In the genomic region with DNA sequence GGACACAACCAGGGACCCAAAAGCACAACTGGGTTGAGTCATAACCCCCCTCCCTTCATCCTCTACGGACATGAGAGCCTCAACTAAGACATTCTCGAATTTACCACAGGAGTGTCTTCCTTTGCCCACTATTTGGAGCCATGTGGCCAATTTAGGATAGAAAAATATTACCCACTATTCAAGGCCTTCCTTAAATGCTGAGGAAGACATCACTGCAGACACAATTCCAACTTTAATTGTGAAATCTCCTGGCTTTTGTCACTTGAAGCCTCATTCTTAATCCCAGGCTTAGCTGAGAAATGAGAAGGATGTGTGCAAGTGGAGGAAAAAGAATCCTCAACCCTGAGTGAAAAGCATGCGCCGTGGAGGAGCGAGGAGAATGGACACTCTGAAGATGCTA, we compare ENCODE assay signal across 15 cellular contexts. TPM values are rescaled to one million over a fixed set of nuclear protein-coding genes. Genes with fewer than 3 reads are reported as not detected.
DNase-seq lines count a peak whose midpoint lies in the region; ATAC-seq, FAIRE-seq and TF ChIP-seq lines count a peak whose summit lies in the region.
"Had no signal": no experiment of that assay in that cellular context is flagged by ENCODE, and none has a peak within 500 bp of the region (broad histone marks: within the 10 kb centered on the region; RNA-seq: fewer than 3 reads in every experiment).

No MANE protein-coding gene starts in this region.

- no peaks in the 10 kb centered on the region for H3K27me3 ChIP-seq in heart right ventricle
- H3K27me3 ChIP-seq in esophagus squamous epithelium = no peaks in the 10 kb centered on the region
- no peaks in the 10 kb centered on the region for H3K27me3 ChIP-seq in neural progenitor cell
- H3K27me3 ChIP-seq in vagina = no peaks in the 10 kb centered on the region

- peak overlapping the region; percentile 11 for H3K4me2 ChIP-seq in neural progenitor cell

- peaks cover 100% of the 10 kb centered on the region for H4K20me1 ChIP-seq in neural progenitor cell (ENCODE audit: low read depth)

- H3K4me3 ChIP-seq in heart right ventricle (no peak overlapping the region), esophagus squamous epithelium (no peak overlapping the region), neural progenitor cell (no peak overlapping the region), vagina (no peak overlapping the region)

- peaks cover 100% of the 10 kb centered on the region for H3K79me2 ChIP-seq in neural progenitor cell (ENCODE audit: low read depth)

- 70 to 75% methylated on average over 5 of the region's 5 CpGs for WGBS in heart right ventricle, 2 donors
- 57 to 66% methylated on average over 5 of the region's 5 CpGs for WGBS in esophagus squamous epithelium, 2 donors

- H3K4me1 Mint-ChIP-seq in neural progenitor cell = peaks cover 70% of the 10 kb centered on the region

- no peaks in the 10 kb centered on the region for H3K9me3 ChIP-seq in heart right ventricle
- no peaks in the 10 kb centered on the region for H3K9me3 ChIP-seq in esophagus squamous epithelium
- no peaks in the 10 kb centered on the region for H3K9me3 ChIP-seq in neural progenitor cell (ENCODE audit: low read depth)
- H3K9me3 ChIP-seq in vagina = no peaks in the 10 kb centered on the region

- intact Hi-C loops in heart right ventricle (cut with DNase I) (loop anchor here in 1 of 10 donors (5.0 kb wide), 1 partner anchor 66 kb away; no protein-coding TSS in a partner anchor), Right ventricle myocardium superior (cut with DNase I) (no loop called here), esophagus squamous epithelium (cut with DNase I) (loop anchor here (10.0 kb wide), 1 partner anchor 234 kb away; no protein-coding TSS in a partner anchor), vagina (cut with DNase I) (loop anchor here (5.0 kb wide), 1 partner anchor 86 kb away; no protein-coding TSS in a partner anchor)

- no peak overlapping the region for H2AFZ ChIP-seq in neural progenitor cell (replicated peaks)

- no peak for FAIRE-seq in GM19239 (lab: Jason Lieb, UNC)
- FAIRE-seq: A204.1, GM18507 had no signal

- H3K36me3 Mint-ChIP-seq in neural progenitor cell = peaks cover 27% of the 10 kb centered on the region
- H3K36me3 Mint-ChIP-seq: activated CD4-positive, alpha-beta memory T cell treated with anti-CD3 and anti-CD28 coated beads for 36 hours; memory B cell; stimulated activated memory B cell treated with anti-CD40 and anti-IgM and Interleukin-4, amounts not matched to agents 10 μg/mL and 1 μg/mL and 100 μg/mL, for 72 hours had no signal

- ATAC-seq in heart right ventricle (no peak), Right ventricle myocardium superior (ENCODE audit: poor library complexity) (no peak)
- ATAC-seq: activated naive CD8-positive, alpha-beta T cell treated with anti-CD3 and anti-CD28 coated beads, Interleukin-2, amount 50 U/mL, for 24 hours; stimulated activated memory B cell treated with anti-CD40 and anti-IgM and Interleukin-4, amounts not matched to agents 10 μg/mL and 1 μg/mL and 100 μg/mL, for 72 hours had no signal

- H3K9me3 Mint-ChIP-seq in neural progenitor cell = no peaks in the 10 kb centered on the region
- H3K9me3 Mint-ChIP-seq: activated CD4-positive, alpha-beta memory T cell treated with anti-CD3 and anti-CD28 coated beads for 36 hours; activated naive CD8-positive, alpha-beta T cell treated with anti-CD3 and anti-CD28 coated beads, Interleukin-2, amount 50 U/mL, for 24 hours; stimulated activated memory B cell treated with anti-CD40 and anti-IgM and Interleukin-4, amounts not matched to agents 10 μg/mL and 1 μg/mL and 100 μg/mL, for 72 hours had no signal

- no peak for TF ChIP-seq CTCF in heart right ventricle (IDR thresholded peaks at IDR 0.05)
- TF ChIP-seq CTCF in esophagus squamous epithelium (IDR thresholded peaks at IDR 0.05) = no peak
- TF ChIP-seq CTCF in neural progenitor cell (IDR thresholded peaks at IDR 0.05) = no peak
- no peak for TF ChIP-seq CTCF in vagina (IDR thresholded peaks at IDR 0.05)

- H3K9ac ChIP-seq in neural progenitor cell = no peak overlapping the region

- peaks cover 16% of the 10 kb centered on the region for H3F3A ChIP-seq in neural progenitor cell (ENCODE audit: low read depth)

- TF ChIP-seq POLR2A in esophagus squamous epithelium (IDR thresholded peaks at IDR 0.05) = no peak
- no peak for TF ChIP-seq POLR2A in vagina (IDR thresholded peaks at IDR 0.05)

- H3K27me3 Mint-ChIP-seq in neural progenitor cell (ENCODE audit: insufficient read depth, low read depth) = peaks cover 4% of the 10 kb centered on the region

- H3K27ac Mint-ChIP-seq in neural progenitor cell = peak overlapping the region; percentile 50
- H3K27ac Mint-ChIP-seq: activated CD4-positive, alpha-beta memory T cell treated with anti-CD3 and anti-CD28 coated beads for 36 hours; activated naive CD8-positive, alpha-beta T cell treated with anti-CD3 and anti-CD28 coated beads, Interleukin-2, amount 50 U/mL, for 24 hours; memory B cell; stimulated activated memory B cell treated with anti-CD40 and anti-IgM and Interleukin-4, amounts not matched to agents 10 μg/mL and 1 μg/mL and 100 μg/mL, for 72 hours had no signal

- H3K27ac ChIP-seq in heart right ventricle (peak overlapping the region in 8 of 10 donors; percentile 22 to 70 (median 61)), esophagus squamous epithelium (peak overlapping the region; percentile 79 to 99 (median 91)), neural progenitor cell (peak overlapping the region; percentile 62), vagina (peak overlapping the region; percentile 76)

- H3K4me3 Mint-ChIP-seq in neural progenitor cell = no peak overlapping the region
- H3K4me3 Mint-ChIP-seq: activated CD4-positive, alpha-beta memory T cell treated with anti-CD3 and anti-CD28 coated beads for 36 hours; activated naive CD8-positive, alpha-beta T cell treated with anti-CD3 and anti-CD28 coated beads, Interleukin-2, amount 50 U/mL, for 24 hours; memory B cell; stimulated activated memory B cell treated with anti-CD40 and anti-IgM and Interleukin-4, amounts not matched to agents 10 μg/mL and 1 μg/mL and 100 μg/mL, for 72 hours had no signal

- H3K36me3 ChIP-seq in heart right ventricle (peaks cover 0 to 8% (median 0%) of the 10 kb centered on the region in 9 donors), esophagus squamous epithelium (peaks cover 0 to 7% (median 0%) of the 10 kb centered on the region in 3 donors), neural progenitor cell (no peaks in the 10 kb centered on the region), vagina (no peaks in the 10 kb centered on the region)

- no peak for DNase-seq in heart right ventricle
- no peak for DNase-seq in Right ventricle myocardium superior
- DNase-seq in esophagus squamous epithelium (lab: John Stamatoyannopoulos, UW) = no peak
- DNase-seq in neural progenitor cell (ENCODE audit: low spot score) = no peak
- no peak for DNase-seq in vagina (ENCODE audit: extremely low spot score in 2 of 2)
- no peak for DNase-seq in GM19239 (ENCODE audit: insufficient read length, low spot score)
- DNase-seq in C1 segment of cervical spinal cord (lab: John Stamatoyannopoulos, UW) = no peak
- no peak for DNase-seq in NCI-H1417 (lab: John Stamatoyannopoulos, UW)
- DNase-seq: activated CD4-positive, alpha-beta memory T cell treated with anti-CD3 and anti-CD28 coated beads for 36 hours; activated naive CD8-positive, alpha-beta T cell treated with anti-CD3 and anti-CD28 coated beads, Interleukin-2, amount 50 U/mL, for 24 hours; stimulated activated CD4-positive, alpha-beta T cell treated with anti-CD3 and anti-CD28 coated beads, Interleukin-15, amount 100 ng/mL, for 24 hours had no signal

- H3K4me1 ChIP-seq in heart right ventricle (peaks cover 44 to 100% (median 85%) of the 10 kb centered on the region in 9 donors), esophagus squamous epithelium (peaks cover 76 to 100% (median 90%) of the 10 kb centered on the region in 3 donors), neural progenitor cell (peaks cover 49% of the 10 kb centered on the region), vagina (peaks cover 95% of the 10 kb centered on the region)

RNA-seq across cellular contexts. Expression of a gene that starts 11.8 kb away (rescaled TPM):
- total RNA-seq in heart right ventricle = 10 to 100 TPM; 22.6 to 36.2 (median 27.2) TPM
- 10 to 100 TPM; 14.7 to 23.0 TPM for polyA plus RNA-seq in heart right ventricle
- total RNA-seq in Right ventricle myocardium superior = 29.4 TPM
- 10 to 100 TPM; 41.8 to 55.9 (median 47.1) TPM for total RNA-seq in esophagus squamous epithelium
- total RNA-seq in neural progenitor cell (ENCODE audit: low replicate concordance) = 55.2 and 97.6 TPM in 2 replicates
- 74.4 TPM for total RNA-seq in vagina
